In genomic region chr5:127031147-127031862, GRCh38 we compare ENCODE assay signal across 8 cellular contexts. TPM values are rescaled to one million over a fixed set of nuclear protein-coding genes. Genes with fewer than 3 reads are reported as not detected.
DNase-seq lines count a peak whose midpoint lies in the region; ATAC-seq, FAIRE-seq and TF ChIP-seq lines count a peak whose summit lies in the region.

No MANE protein-coding gene starts in this region.

- no peak overlapping the region for H2BK12ac ChIP-seq in mesenchymal stem cell (ENCODE audit: low read length in 2 of 2)

- 28% methylated on average over 43 of the region's 45 CpGs for WGBS in mesenchymal stem cell
- WGBS in upper lobe of left lung, 2 donors, result 25 to 37% methylated on average over 30 to 31 of the region's 45 CpGs

- H3K27me3 ChIP-seq in HCT116 (ENCODE audit: insufficient read depth, low read length), result no peaks in the 10 kb centered on the region
- no peaks in the 10 kb centered on the region for H3K27me3 ChIP-seq in Peyer's patch
- H3K27me3 ChIP-seq in bronchial epithelial cell (ENCODE audit: control insufficient read depth, insufficient read depth, low read length), result no peaks in the 10 kb centered on the region
- H3K27me3 ChIP-seq in mesenchymal stem cell (ENCODE audit: control insufficient read depth in 1 of 2, insufficient read depth in 1 of 2, low read length in 2 of 2), result peaks cover 0 to 12% of the 10 kb centered on the region in 2 experiments
- no peaks in the 10 kb centered on the region for H3K27me3 ChIP-seq in upper lobe of left lung

- peaks cover 4% of the 10 kb centered on the region for H3K79me1 ChIP-seq in mesenchymal stem cell (replicated peaks; ENCODE audit: low read length, poor library complexity, severe bottlenecking)

- no peak overlapping the region for H3K14ac ChIP-seq in mesenchymal stem cell (ENCODE audit: low read length in 2 of 2)

- ATAC-seq in HCT116 (no peak), upper lobe of left lung (ENCODE audit: low FRiP score in 2 of 2) (peak; percentile 8 to 19)

- H2AK5ac ChIP-seq in mesenchymal stem cell (ENCODE audit: low read length, severe bottlenecking), result no peak overlapping the region

- H3K36me3 ChIP-seq in HCT116 (ENCODE audit: control insufficient read depth in 1 of 2, insufficient read depth in 2 of 2, low read length in 2 of 2) (no peaks in the 10 kb centered on the region), Peyer's patch (no peaks in the 10 kb centered on the region), bronchial epithelial cell (ENCODE audit: control insufficient read depth, insufficient read depth, low read length) (no peaks in the 10 kb centered on the region), mesenchymal stem cell (ENCODE audit: control insufficient read depth in 1 of 2, insufficient read depth in 2 of 2, low read depth in 1 of 2, low read length in 2 of 2) (no peaks in the 10 kb centered on the region), upper lobe of left lung (no peaks in the 10 kb centered on the region)

- H3K4me3 ChIP-seq in HCT116 (replicated peaks in 1 of 2; ENCODE audit: low read depth in 1 of 2, low read length in 2 of 2) (peak overlapping the region; percentile 62 to 81), Peyer's patch (peak overlapping the region; percentile 62 to 77 (median 66)), bronchial epithelial cell (ENCODE audit: low read depth, low read length) (peak overlapping the region; percentile 64), mesenchymal stem cell (ENCODE audit: insufficient read depth in 1 of 2, low read depth in 1 of 2, low read length in 2 of 2) (peak overlapping the region; percentile 75 to 92), upper lobe of left lung (peak overlapping the region; percentile 49 to 83 (median 64))

- RAD21 ChIA-PET in HCT116 (lab: Charles Lee; ENCODE audit: low non-redundant PET in 1 of 2, low total read pairs in 2 of 2, uncharacterized antibody in 2 of 2, unreplicated experiment in 2 of 2), result no interaction called here

- H3K4me1 ChIP-seq in HCT116 (ENCODE audit: control insufficient read depth in 1 of 2, insufficient read depth in 2 of 2, low read length in 2 of 2) (peaks cover 0 to 6% of the 10 kb centered on the region in 2 experiments; a peak in 1 of 4 replicates), Peyer's patch (peaks cover 0 to 22% (median 4%) of the 10 kb centered on the region in 4 donors), mesenchymal stem cell (ENCODE audit: control insufficient read depth, insufficient read depth, low read depth, low read length) (peaks cover 11% of the 10 kb centered on the region), upper lobe of left lung (peaks cover 13 to 21% (median 17%) of the 10 kb centered on the region in 4 donors)

- DNase-seq in GM10266 (ENCODE audit: extremely low spot score) (peak; percentile 30), HCT116 (ENCODE audit: low read depth, low spot score) (no peak), Peyer's patch (peak in 1 of 3 donors; percentile 48), bronchial epithelial cell (ENCODE audit: low read depth) (no peak), mesenchymal stem cell (no peak), upper lobe of left lung (peak; percentile 24 to 87), NCI-H1436 treated with DMSO at 0.1 percent for 48 hours (lab: John Stamatoyannopoulos, UW) (no peak), KBM-7 (no peak)

- TF ChIP-seq EP300 in upper lobe of left lung (IDR thresholded peaks at IDR 0.05), result no peak

- POLR2A ChIA-PET in HCT116 (lab: Charles Lee), result interaction anchor here (0.5 kb wide), 1 partner anchor 486 kb away, joined by 3 read pairs; no protein-coding TSS in a partner anchor

- H3K9me2 ChIP-seq in HCT116 (ENCODE audit: insufficient read depth), result no peaks in the 10 kb centered on the region

- H4K20me1 ChIP-seq in HCT116 (ENCODE audit: insufficient read depth), result no peaks in the 10 kb centered on the region

- no peak overlapping the region for H3K18ac ChIP-seq in mesenchymal stem cell (ENCODE audit: low read depth in 1 of 2, low read length in 2 of 2)

- peak overlapping the region; percentile 61 for H4K8ac ChIP-seq in mesenchymal stem cell (ENCODE audit: low read length)

- peak overlapping the region; percentile 17 for H2AFZ ChIP-seq in HCT116 (ENCODE audit: low read depth, low read length, poor library complexity, severe bottlenecking)
- peak overlapping the region; percentile 80 for H2AFZ ChIP-seq in mesenchymal stem cell (ENCODE audit: low read depth, low read length)

- no peak for TF ChIP-seq CTCF in GM10266 (IDR thresholded peaks at IDR 0.05; ENCODE audit: control insufficient read depth, insufficient read depth, low read depth, missing control alignments)
- TF ChIP-seq CTCF in HCT116 (IDR thresholded peaks at IDR 0.05 in 2 of 3, conservative IDR thresholded peaks at IDR 0.05 in 1 of 3; ENCODE audit: borderline replicate concordance in 1 of 3, insufficient read depth in 1 of 3, low read depth in 2 of 3, low read length in 2 of 3), result no peak
- no peak for TF ChIP-seq CTCF in Peyer's patch (IDR thresholded peaks at IDR 0.05)
- TF ChIP-seq CTCF in bronchial epithelial cell (IDR thresholded peaks at IDR 0.05; ENCODE audit: insufficient read depth, low read length, severe bottlenecking), result no peak
- no peak for TF ChIP-seq CTCF in upper lobe of left lung (IDR thresholded peaks at IDR 0.05)

- peak overlapping the region; percentile 75 for H2BK15ac ChIP-seq in mesenchymal stem cell (ENCODE audit: low read depth, poor library complexity, severe bottlenecking)

- no peak for FAIRE-seq in bronchial epithelial cell (lab: Jason Lieb, UNC)

- no peak overlapping the region for H2BK120ac ChIP-seq in mesenchymal stem cell (ENCODE audit: low read depth, low read length)

- no peak for TF ChIP-seq RAD21 in HCT116 (IDR thresholded peaks at IDR 0.05; ENCODE audit: low read depth)

- peak overlapping the region; percentile 93 for H3K4me2 ChIP-seq in HCT116 (ENCODE audit: low read length)
- H3K4me2 ChIP-seq in mesenchymal stem cell (ENCODE audit: low read length, poor library complexity, severe bottlenecking), result peak overlapping the region; percentile 91

- H3K9me3 ChIP-seq in HCT116 (ENCODE audit: control insufficient read depth in 1 of 2, insufficient read depth in 1 of 2, low read depth in 1 of 2, low read length in 2 of 2) (no peaks in the 10 kb centered on the region), Peyer's patch (no peaks in the 10 kb centered on the region), mesenchymal stem cell (ENCODE audit: control insufficient read depth, low read length) (no peaks in the 10 kb centered on the region), upper lobe of left lung (no peaks in the 10 kb centered on the region)

- H3K9ac ChIP-seq in HCT116 (ENCODE audit: low read length), result peak overlapping the region; percentile 62; the same call in 1 of the 2 replicates
- H3K9ac ChIP-seq in mesenchymal stem cell (ENCODE audit: low read length), result peak overlapping the region; percentile 83

- no peak overlapping the region for H3K4ac ChIP-seq in mesenchymal stem cell (ENCODE audit: low read depth in 1 of 2, low read length in 2 of 2)

- peak overlapping the region; percentile 15 for H2BK5ac ChIP-seq in mesenchymal stem cell (ENCODE audit: low read depth, low read length, poor library complexity, severe bottlenecking)

- peak overlapping the region; percentile 47 for H4K91ac ChIP-seq in mesenchymal stem cell (ENCODE audit: low read length)

- H3K27ac ChIP-seq in HCT116 (ENCODE audit: low read depth, low read length) (peak overlapping the region; percentile 13; the same call in 1 of the 2 replicates), Peyer's patch (peak overlapping the region; percentile 82 to 89 (median 86)), mesenchymal stem cell (ENCODE audit: low read length, poor library complexity, severe bottlenecking) (no peak overlapping the region), upper lobe of left lung (peak overlapping the region; percentile 86 to 91 (median 88))

- CTCF ChIA-PET in HCT116 (lab: Charles Lee), result interaction anchor here (1.2 kb wide), 1 partner anchor 10 kb away, joined by 4 read pairs; no protein-coding TSS in a partner anchor

- intact Hi-C loops in HCT116 (cut with micrococcal nuclease), result loop anchor here (10.0 kb wide), 1 partner anchor 283 kb away; no protein-coding TSS in a partner anchor

- in situ Hi-C loops in KBM-7 (cut with MboI; ENCODE audit: low pct_unique_long_range_greater_than_20kb, low sequenced_read_pairs), result no loop called here

- no peak for TF ChIP-seq POLR2A in HCT116 (IDR thresholded peaks at IDR 0.05; ENCODE audit: borderline replicate concordance, extremely low read depth, insufficient read depth, insufficient read length)
- no peak for TF ChIP-seq POLR2A in Peyer's patch (IDR thresholded peaks at IDR 0.05)
- no peak for TF ChIP-seq POLR2A in upper lobe of left lung (IDR thresholded peaks at IDR 0.05)

- H3K79me2 ChIP-seq in HCT116 (ENCODE audit: insufficient read depth, low read length), result no peaks in the 10 kb centered on the region

- BruUV-seq in HCT116 (replicated peaks; lab: Mats Ljungman, UMichigan), result no TSS peak

- H3K23ac ChIP-seq in mesenchymal stem cell (ENCODE audit: low read length in 2 of 2), result peak overlapping the region in 1 of 2 experiments; percentile 38

TF ChIP-seq in HCT116, 20 proteins besides CTCF, POLR2A, EP300 and RAD21 (continues in another document):
- TF ChIP-seq ELF1 (IDR thresholded peaks at IDR 0.05; ENCODE audit: borderline replicate concordance, low read depth), result no peak
- no peak for TF ChIP-seq SRF (IDR thresholded peaks at IDR 0.05; ENCODE audit: low read depth)
- TF ChIP-seq POLR2AphosphoS5 (IDR thresholded peaks at IDR 0.05; ENCODE audit: low read depth, low read length), result no peak
- TF ChIP-seq EZH2 (IDR thresholded peaks at IDR 0.05), result no peak
- no peak for TF ChIP-seq ATF3 (IDR thresholded peaks at IDR 0.05)
- TF ChIP-seq MAX (IDR thresholded peaks at IDR 0.05), result no peak
- no peak for TF ChIP-seq EGR1 (IDR thresholded peaks at IDR 0.05; ENCODE audit: low read depth)

RNA-seq across cellular contexts. Expression of gene MARCHF3, which starts 0.9 kb away (rescaled TPM):
- total RNA-seq in HCT116 (2021; ENCODE audit: unreplicated experiment), result 2.3 TPM
- polyA plus RNA-seq in HCT116 (2012), result 1.4 and 2.1 TPM in 2 replicates
- 10 to 100 TPM; 10.7 to 22.9 (median 20.1) TPM for total RNA-seq in Peyer's patch
- 1.6 and 6.5 TPM in 2 replicates for total RNA-seq in bronchial epithelial cell
- polyA plus RNA-seq in mesenchymal stem cell (2013, experiment 1 of 2), result 1.3 TPM
- 1.5 TPM for polyA plus RNA-seq in mesenchymal stem cell (2013, experiment 2 of 2)
- 10 to 100 TPM in 1 of 6 donors, 1 to 10 TPM in 5; 2.1 to 16.2 (median 6.7) TPM for total RNA-seq in upper lobe of left lung

RNA-seq across cellular contexts. Expression of gene C5orf63, which starts 42.0 kb away (rescaled TPM):
- total RNA-seq in HCT116 (2021; ENCODE audit: unreplicated experiment) (4.4 TPM), Peyer's patch (10 to 100 TPM in 2 of 4 donors, 1 to 10 TPM in 2; 1.7 to 12.1 (median 9.4) TPM), bronchial epithelial cell (4.5 and 5.9 TPM in 2 replicates), upper lobe of left lung (10 to 100 TPM in 1 of 6 donors, 1 to 10 TPM in 5; 1.9 to 13.6 (median 6.1) TPM)
- polyA plus RNA-seq in HCT116 (2012), result 2.0 and 3.6 TPM in 2 replicates
- not detected for polyA plus RNA-seq in mesenchymal stem cell (2013, experiment 1 of 2)
- polyA plus RNA-seq in mesenchymal stem cell (2013, experiment 2 of 2), result not detected

Comparison
In these comparisons a context has a peak if more than half of its experiments do, and no peak if none do; other contexts are left out.
1. DNase-seq: peak in GM10266 (single experiment) and upper lobe of left lung (2 of 2); none in HCT116 (single experiment), bronchial epithelial cell (single experiment), mesenchymal stem cell (single experiment), NCI-H1436 treated with DMSO at 0.1 percent for 48 hours (single experiment) and KBM-7 (single experiment).
2. Peak in every context shown above with its lines, with median percentiles within 50 percentile points of each other: H3K4me3 ChIP-seq.